In genomic region chr5:35212006-35212982, GRCh38 we compare ENCODE assay signal across 13 cellular contexts. TPM values are rescaled to one million over a fixed set of nuclear protein-coding genes. Genes with fewer than 3 reads are reported as not detected.
DNase-seq lines count a peak whose midpoint lies in the region; ATAC-seq and TF ChIP-seq lines count a peak whose summit lies in the region.
"Had no signal": no experiment of that assay in that cellular context is flagged by ENCODE, and none has a peak within 500 bp of the region (broad histone marks: within the 10 kb centered on the region; RNA-seq: fewer than 3 reads in every experiment).

No MANE protein-coding gene starts in this region.

- no peak overlapping the region for H4K8ac ChIP-seq in H9 (replicated peaks; ENCODE audit: insufficient read length, low read depth, low read length)

- CTCF ChIA-PET in GM10248 (lab: Yijun Ruan, JAX), result interaction anchor here (1.2 to 2.3 kb wide), 6 partner anchors 9 to 122 kb away, joined by 3 to 10 read pairs (median 4); no protein-coding TSS in a partner anchor

- H3K4me3 ChIP-seq in aorta (ENCODE audit: low read length in 2 of 2), result no peak overlapping the region
- H3K4me3 ChIP-seq: left ventricle myocardium inferior had no signal

- no peak overlapping the region for H2AK5ac ChIP-seq in H9 (ENCODE audit: insufficient read length, low read length)

- no peaks in the 10 kb centered on the region for H3K36me3 ChIP-seq in aorta (ENCODE audit: control insufficient read depth in 1 of 2, insufficient read depth in 2 of 2, low read length in 1 of 2)
- H3K36me3 ChIP-seq: left ventricle myocardium inferior had no signal

- H3K79me2 ChIP-seq in H9 (ENCODE audit: insufficient read depth, low read length), result no peaks in the 10 kb centered on the region

- no peak overlapping the region for H2BK15ac ChIP-seq in H9 (ENCODE audit: low read depth, low read length)

- H3K27me3 ChIP-seq in H9 (ENCODE audit: insufficient read depth, low read length) (no peaks in the 10 kb centered on the region), aorta (ENCODE audit: control insufficient read depth in 1 of 2, insufficient read depth in 2 of 2, low read length in 1 of 2) (peaks cover 0 to 1% of the 10 kb centered on the region in 2 donors)

- no peaks in the 10 kb centered on the region for H3K9me3 ChIP-seq in H9 (ENCODE audit: control insufficient read depth, low read depth, low read length)
- H3K9me3 ChIP-seq in aorta (ENCODE audit: control insufficient read depth, low read length), result no peaks in the 10 kb centered on the region
- H3K9me3 ChIP-seq: left ventricle myocardium inferior had no signal

- H2BK20ac ChIP-seq in H9 (ENCODE audit: low read depth, low read length, poor library complexity, severe bottlenecking), result no peak overlapping the region

- no peak overlapping the region for H3K14ac ChIP-seq in H9 (ENCODE audit: insufficient read depth, low read length)

- ATAC-seq in GM19351 (IDR thresholded peaks at IDR 0.05; ENCODE audit: unreplicated experiment) (peak; percentile 80), HG02852 (IDR thresholded peaks at IDR 0.05; ENCODE audit: unreplicated experiment) (peak; percentile 79), HG03571 (IDR thresholded peaks at IDR 0.05; ENCODE audit: unreplicated experiment) (peak; percentile 76), aorta (ENCODE audit: low FRiP score) (no peak)

- no peak overlapping the region for H3K23ac ChIP-seq in H9 (ENCODE audit: insufficient read length, low read depth, low read length)

- no peak overlapping the region for H4K91ac ChIP-seq in H9 (ENCODE audit: insufficient read length, low read depth, low read length)

- no peaks in the 10 kb centered on the region for H3K36me3 Mint-ChIP-seq in H9 (ENCODE audit: insufficient read depth in 1 of 3, low read depth in 3 of 3)

- no peaks in the 10 kb centered on the region for H3K4me1 ChIP-seq in H9 (ENCODE audit: insufficient read depth, low read length)
- H3K4me1 ChIP-seq in aorta (ENCODE audit: control insufficient read depth in 1 of 2, insufficient read depth in 2 of 2, low read length in 2 of 2), result no peaks in the 10 kb centered on the region
- H3K4me1 ChIP-seq: left ventricle myocardium inferior had no signal

- no peak overlapping the region for H3K4ac ChIP-seq in H9 (ENCODE audit: low read depth, low read length)

- no CpG with 5 or more reads among the region's 4 CpGs for WGBS in H9 (ENCODE audit: extremely low coverage, insufficient read length, low lambda C conversion rate)
- 71 to 80% methylated on average over 4 of the region's 4 CpGs for WGBS in aorta, 2 donors

- H3T11ph ChIP-seq in H9 (ENCODE audit: low read length), result no peak overlapping the region

- peaks cover 0 to 2% of the 10 kb centered on the region in 2 experiments; a peak in 2 of 5 replicates for H3K9me3 Mint-ChIP-seq in H9
- H3K9me3 Mint-ChIP-seq: central memory CD8-positive, alpha-beta T cell had no signal

- TF ChIP-seq CTCF in GM10248 (IDR thresholded peaks at IDR 0.05; ENCODE audit: control extremely low read depth, extremely low read depth, low read depth, missing control alignments), result no peak
- no peak for TF ChIP-seq CTCF in H9 (conservative IDR thresholded peaks at IDR 0.05)

- H2BK120ac ChIP-seq in H9 (ENCODE audit: low read depth, low read length, poor library complexity, severe bottlenecking), result no peak overlapping the region

- H3K27ac Mint-ChIP-seq in H9, result no peak overlapping the region

- no peak overlapping the region for H2BK12ac ChIP-seq in H9 (ENCODE audit: insufficient read length, low read depth, low read length)

- no peaks in the 10 kb centered on the region for H4K20me1 ChIP-seq in H9 (ENCODE audit: control insufficient read depth, insufficient read depth, insufficient read length)

- H3K56ac ChIP-seq in H9 (ENCODE audit: insufficient read length, low read depth, low read length), result no peak overlapping the region

- DNase-seq in GM10248 (ENCODE audit: extremely low spot score) (peak; percentile 33), H9 (no peak), kidney glomerular epithelial cell (lab: John Stamatoyannopoulos, UW) (no peak), aorta (no peak), activated gamma-delta T cell treated with Interleukin-2 at 50 U/mL for 16 hours (no peak)
- DNase-seq: left ventricle myocardium inferior, NCI-H510A treated with DMSO at 0.1 percent for 48 hours had no signal

- H3K79me1 ChIP-seq in H9 (ENCODE audit: insufficient read depth, low read depth, low read length, poor library complexity, severe bottlenecking), result no peaks in the 10 kb centered on the region

- H3K4me1 Mint-ChIP-seq in H9, result no peaks in the 10 kb centered on the region
- H3K4me1 Mint-ChIP-seq: central memory CD8-positive, alpha-beta T cell had no signal

- no peak overlapping the region for H3K4me2 ChIP-seq in H9 (ENCODE audit: insufficient read depth, insufficient read length, low read length)

- no peak overlapping the region for H3K9ac ChIP-seq in H9 (ENCODE audit: extremely low read depth, insufficient read length, low read length)

- no peak overlapping the region for H2BK5ac ChIP-seq in H9 (ENCODE audit: insufficient read length, low read length)

- no peak overlapping the region for H3K4me3 Mint-ChIP-seq in H9
- H3K4me3 Mint-ChIP-seq: central memory CD8-positive, alpha-beta T cell had no signal

- no peak overlapping the region for H3K18ac ChIP-seq in H9 (ENCODE audit: insufficient read length, low read depth, low read length)

- POLR2A ChIA-PET in GM10248 (lab: Yijun Ruan, JAX), result no interaction called here

- peaks cover 2% of the 10 kb centered on the region; the same call in 1 of the 2 replicates for H3K27me3 Mint-ChIP-seq in H9 (ENCODE audit: low read depth)

- H3K23me2 ChIP-seq in H9 (ENCODE audit: insufficient read length, low read depth, low read length, poor library complexity, severe bottlenecking), result no peaks in the 10 kb centered on the region

- intact Hi-C loops in aorta (cut with DNase I), result no loop called here

- H4K5ac ChIP-seq in H9 (ENCODE audit: insufficient read length, low read depth, low read length), result no peak overlapping the region

- H2AFZ ChIP-seq in H9 (ENCODE audit: low read length), result no peak overlapping the region

- H3K27ac ChIP-seq in H9 (ENCODE audit: insufficient read length, low read depth, low read length) (no peak overlapping the region), aorta (ENCODE audit: low read depth in 1 of 2, low read length in 2 of 2) (no peak overlapping the region)
- H3K27ac ChIP-seq: left ventricle myocardium inferior had no signal

RNA-seq across cellular contexts. Expression of gene PRLR, which starts 18.0 kb away (rescaled TPM):
- 2.5 TPM in 2 replicates for total RNA-seq in H9 (2021)
- 1 to 10 TPM; 1.1 to 3.2 TPM for total RNA-seq in aorta
- under 1 TPM; 0.08 to 0.25 TPM for polyA plus RNA-seq in aorta
- total RNA-seq: pulmonary artery endothelial cell; T-helper 1 cell treated with Interleukin-12 subunit alpha and Interleukin-12 subunit beta and Interleukin-4 antibody, amounts not matched to agents 30 ng/mL and 1 ng/mL, for 36 hours had no signal
